In the genomic region with DNA sequence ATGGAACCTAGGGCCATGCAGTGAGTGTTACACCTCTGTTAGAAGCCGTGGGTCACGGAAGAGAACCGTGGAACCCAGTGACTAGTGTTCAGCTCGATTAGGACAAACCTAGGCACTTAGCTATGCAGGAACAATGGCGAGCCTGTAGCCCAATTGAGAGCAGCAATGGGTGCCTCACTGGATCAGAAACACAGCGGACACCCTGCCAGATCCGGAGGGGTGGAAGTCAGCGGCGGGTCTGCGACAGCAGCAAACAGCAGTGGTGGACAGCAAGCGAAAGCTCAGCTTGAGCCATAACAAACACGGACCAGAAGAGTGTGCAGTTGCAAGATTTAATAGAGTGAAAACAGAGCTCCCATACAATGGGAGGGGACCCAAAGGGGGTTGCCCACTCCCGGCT, we compare ENCODE assay signal across 1 cellular context. TPM values are rescaled to one million over a fixed set of nuclear protein-coding genes. Genes with fewer than 3 reads are reported as not detected.
"Had no signal": no experiment of that assay in that cellular context is flagged by ENCODE, and none has a peak within 500 bp of the region (broad histone marks: within the 10 kb centered on the region; RNA-seq: fewer than 3 reads in every experiment).

No MANE protein-coding gene starts in this region.

RNA-seq across cellular contexts. Expression of gene SUGCT, which starts 38.3 kb away (rescaled TPM):
- total RNA-seq: activated T-helper 1 cell treated with anti-CD3 and anti-CD28 coated beads, Interleukin-12 subunit alpha, Interleukin-12 subunit beta, Interleukin-2, Interleukin-4 antibody, amounts not matched to agents 30 ng/mL and 10 ng/mL and 1 ng/mL, durations not matched to agents 14 hours and 24 hours and 36 hours had no signal
